ENCODE assay signal across 19 cellular contexts in genomic region chr11:47438721-47439120, GRCh38. TPM values are rescaled to one million over a fixed set of nuclear protein-coding genes. Genes with fewer than 3 reads are reported as not detected.
DNase-seq lines count a peak whose midpoint lies in the region; ATAC-seq, FAIRE-seq and TF ChIP-seq lines count a peak whose summit lies in the region.
"Had no signal": no experiment of that assay in that cellular context is flagged by ENCODE, and none has a peak within 500 bp of the region (broad histone marks: within the 10 kb centered on the region; RNA-seq: fewer than 3 reads in every experiment).

No MANE protein-coding gene starts in this region.

- DNase-seq in H7, result peak; percentile 70
- no peak for DNase-seq in K562 (ENCODE audit: extremely low read depth in 1 of 4, low spot score in 3 of 4)
- DNase-seq in right lobe of liver, result no peak
- DNase-seq in middle frontal gyrus (ENCODE audit: extremely low spot score, low spot score), result no peak
- DNase-seq in retina, result no peak
- no peak for DNase-seq in lower lobe of right lung
- DNase-seq: Calu3; CD8-positive, alpha-beta T cell; DMS79 treated with DMSO at 0.1 percent for 48 hours; HFFc6; IMR-90 had no signal

- no peak overlapping the region for H3K9ac ChIP-seq in K562 (ENCODE audit: insufficient read depth in 1 of 2, low read depth in 2 of 2, low read length in 2 of 2)

- no peak overlapping the region for H3K4me2 ChIP-seq in K562 (ENCODE audit: insufficient read depth, low read length)

- H3K4me3 ChIP-seq in H7 (ENCODE audit: insufficient read depth, low read depth, low read length) (no peak overlapping the region), K562 (no peak overlapping the region), right lobe of liver (no peak overlapping the region), lower lobe of right lung (no peak overlapping the region)
- H3K4me3 ChIP-seq: BLaER1 treated with 17β-estradiol and CSF1 and Interleukin-3, amounts not matched to agents 10 nM and 100 nM; GM12878 had no signal

- H3K9me3 ChIP-seq in K562 (replicated peaks; ENCODE audit: control insufficient read depth, insufficient read depth, low read depth, low read length) (no peaks in the 10 kb centered on the region), right lobe of liver (no peaks in the 10 kb centered on the region), lower lobe of right lung (no peaks in the 10 kb centered on the region)
- H3K9me3 ChIP-seq: BLaER1 treated with 17β-estradiol and CSF1 and Interleukin-3, amounts not matched to agents 10 nM and 100 nM had no signal

- WGBS in K562 (ENCODE audit: insufficient coverage, low coverage, missing lambda C conversion rate), result 80% methylated on average over 17 of the region's 18 CpGs
- 80% methylated on average over 1 of the region's 18 CpGs for WGBS in right lobe of liver (ENCODE audit: insufficient coverage, low coverage, low lambda C conversion rate, missing lambda C conversion rate)

- BruUV-seq in K562 (replicated peaks; lab: Mats Ljungman, UMichigan), result no TSS peak

- no peak for TF ChIP-seq CTCF in K562 (IDR thresholded peaks at IDR 0.05 in 2 of 3, conservative IDR thresholded peaks at IDR 0.05 in 1 of 3; ENCODE audit: insufficient read depth in 2 of 3, low read depth in 1 of 3, low read length in 3 of 3)
- TF ChIP-seq CTCF in right lobe of liver (IDR thresholded peaks at IDR 0.05), result no peak
- no peak for TF ChIP-seq CTCF in lower lobe of right lung (IDR thresholded peaks at IDR 0.05)

- no peak for TF ChIP-seq RAD21 in K562 (CRISPR knock-in tag; conservative IDR thresholded peaks at IDR 0.05 in 1 of 2, IDR thresholded peaks at IDR 0.05 in 1 of 2)

- no peak for TF ChIP-seq EP300 in K562 (IDR thresholded peaks at IDR 0.05; ENCODE audit: low read length)

- H3K9me1 ChIP-seq in K562 (ENCODE audit: control insufficient read depth, insufficient read depth, low read length), result no peaks in the 10 kb centered on the region

- FAIRE-seq in K562 (lab: Jason Lieb, UNC), result no peak
- FAIRE-seq: GM12878, H54 had no signal

- H3K27me3 ChIP-seq in H7 (ENCODE audit: control insufficient read depth, insufficient read depth, low read length), result no peaks in the 10 kb centered on the region
- no peaks in the 10 kb centered on the region for H3K27me3 ChIP-seq in K562 (ENCODE audit: control insufficient read depth in 2 of 2, insufficient read depth in 2 of 2, low read length in 2 of 2)
- no peaks in the 10 kb centered on the region for H3K27me3 ChIP-seq in right lobe of liver
- no peaks in the 10 kb centered on the region for H3K27me3 ChIP-seq in lower lobe of right lung (ENCODE audit: low read depth)
- H3K27me3 ChIP-seq: BLaER1 treated with 17β-estradiol and CSF1 and Interleukin-3, amounts not matched to agents 10 nM and 100 nM had no signal

- POLR2A ChIA-PET in K562 (lab: Yijun Ruan, JAX), result interaction anchor here (0.5 kb wide), 1 partner anchor 437 kb away, joined by 3 read pairs; no protein-coding TSS in a partner anchor

- in situ Hi-C loops in K562 (cut with MboI), result no loop called here

- TF ChIP-seq POLR2A in K562 (conservative IDR thresholded peaks at IDR 0.05), result no peak
- TF ChIP-seq POLR2A in right lobe of liver (IDR thresholded peaks at IDR 0.05), result no peak

- no peaks in the 10 kb centered on the region for H3K79me2 ChIP-seq in K562 (ENCODE audit: control insufficient read depth, insufficient read depth, low read length)

- H3K36me3 ChIP-seq in H7 (replicated peaks; ENCODE audit: control insufficient read depth, insufficient read depth, low read length) (no peaks in the 10 kb centered on the region), K562 (ENCODE audit: control insufficient read depth, insufficient read depth, low read length) (no peaks in the 10 kb centered on the region), right lobe of liver (no peaks in the 10 kb centered on the region), lower lobe of right lung (no peaks in the 10 kb centered on the region)
- H3K36me3 ChIP-seq: BLaER1 treated with 17β-estradiol and CSF1 and Interleukin-3, amounts not matched to agents 10 nM and 100 nM had no signal

- ATAC-seq in K562 (no peak), right lobe of liver (no peak), lower lobe of right lung (no peak)
- ATAC-seq: CD8-positive, alpha-beta T cell; GM12878; HCT116 had no signal

- CTCF ChIA-PET in K562 (lab: Yijun Ruan, JAX; ENCODE audit: low intra/inter-chr PET ratio), result no interaction called here

- H2AFZ ChIP-seq in K562 (ENCODE audit: low read depth, low read length), result no peak overlapping the region

- no peaks in the 10 kb centered on the region for H4K20me1 ChIP-seq in K562 (replicated peaks; ENCODE audit: control insufficient read depth, insufficient read depth, low read length)
- H4K20me1 ChIP-seq: BLaER1 treated with 17β-estradiol and CSF1 and Interleukin-3, amounts not matched to agents 10 nM and 100 nM had no signal

- H3K4me1 ChIP-seq in K562 (replicated peaks in 1 of 2; ENCODE audit: control insufficient read depth in 2 of 2, insufficient read depth in 2 of 2, low read length in 2 of 2), result peaks cover 0 to 9% of the 10 kb centered on the region in 2 experiments; a peak in 2 of 5 replicates
- peaks cover 0 to 39% (median 10%) of the 10 kb centered on the region in 4 donors for H3K4me1 ChIP-seq in right lobe of liver
- H3K4me1 ChIP-seq in lower lobe of right lung, result no peaks in the 10 kb centered on the region

- intact Hi-C loops in K562 (cut with micrococcal nuclease), result no loop called here
- intact Hi-C loops in right lobe of liver (cut with DNase I), result no loop called here
- intact Hi-C loops in lower lobe of right lung (cut with DNase I), result no loop called here

- H3K27ac ChIP-seq in K562 (ENCODE audit: extremely low read depth, low read depth, low read length) (no peak overlapping the region), right lobe of liver (peak overlapping the region in 2 of 3 donors; percentile 92 to 94), lower lobe of right lung (no peak overlapping the region)
- H3K27ac ChIP-seq: HL-60 had no signal

RNA-seq across cellular contexts. Expression of gene RAPSN, which starts 10.2 kb away (rescaled TPM):
- 0.33 and 0.42 TPM in 2 replicates for total RNA-seq in H7 (2014; rRNA removed; shearing (Covaris generic))
- not detected in 2 replicates for total RNA-seq in K562 (2011; cell fraction: chromatin; rRNA removed; ENCODE audit: low replicate concordance)
- not detected in 2 replicates for total RNA-seq in K562 (2011; cell fraction: nucleolus; rRNA removed)
- total RNA-seq in K562 (2011; cell fraction: nucleoplasm; rRNA removed), result not detected in 2 replicates
- not detected in 2 replicates for total RNA-seq in K562 (2014; rRNA removed)
- total RNA-seq in K562 (2014; rRNA removed; fragmentation: Illumina TruSeq; extraction: Trizol), result not detected in 2 replicates
- total RNA-seq in K562 (2015; rRNA removed; fragmentation: Illumina TruSeq; extraction: Trizol), result 0.11 TPM in 1 of 2 replicates, not detected in the other
- total RNA-seq in K562 (2021), result 0.13 TPM in 1 of 2 replicates, not detected in the other
- polyA plus RNA-seq in K562 (2011; rRNA removed), result 0.06 TPM in 1 of 2 replicates, not detected in the other
- 0.04 TPM in 1 of 2 replicates, not detected in the other for polyA plus RNA-seq in K562 (2011; cell fraction: cytosol; rRNA removed)
- polyA plus RNA-seq in K562 (2011; cell fraction: nucleus; rRNA removed), result not detected in 2 replicates
- polyA plus RNA-seq in K562 (2012), result 0.14 TPM in 1 of 2 replicates, not detected in the other
- polyA plus RNA-seq in K562 (2014; fragmentation: Illumina TruSeq; extraction: Trizol), result not detected in 2 replicates
- polyA plus RNA-seq in K562 (2014; fragmentation: Nextera tagmentation; extraction: Ambion mirVana), result not detected
- polyA plus RNA-seq in K562 (2014; rRNA removed), result not detected in 2 replicates
- not detected in 2 replicates for polyA minus RNA-seq in K562 (2011; rRNA and poly(A)+ RNA removed)
- polyA minus RNA-seq in K562 (2011; cell fraction: cytosol; rRNA and poly(A)+ RNA removed), result not detected in 2 replicates
- not detected in 2 replicates for polyA minus RNA-seq in K562 (2011; cell fraction: nucleus; rRNA and poly(A)+ RNA removed)
- total RNA-seq in right lobe of liver, result under 1 TPM in 3 of 6 experiments, not detected in 3; 0.15 to 0.49 (median 0.25) TPM
- total RNA-seq in lower lobe of right lung, result 1.2 TPM
- total RNA-seq: A172, G401, HT1080, IMR-90 had no signal

RNA-seq across cellular contexts. Expression of gene PSMC3, which starts 12.5 kb away (rescaled TPM):
- total RNA-seq in H7 (2014; rRNA removed; shearing (Covaris generic)), result 132 and 162 TPM in 2 replicates
- total RNA-seq in K562 (2011; cell fraction: chromatin; rRNA removed; ENCODE audit: low replicate concordance), result 145 and 204 TPM in 2 replicates
- 116 and 126 TPM in 2 replicates for total RNA-seq in K562 (2011; cell fraction: nucleolus; rRNA removed)
- total RNA-seq in K562 (2011; cell fraction: nucleoplasm; rRNA removed), result 96.6 and 141 TPM in 2 replicates
- total RNA-seq in K562 (2014; rRNA removed), result 222 and 237 TPM in 2 replicates
- 311 and 382 TPM in 2 replicates for total RNA-seq in K562 (2014; rRNA removed; fragmentation: Illumina TruSeq; extraction: Trizol)
- total RNA-seq in K562 (2015; rRNA removed; fragmentation: Illumina TruSeq; extraction: Trizol), result 292 and 301 TPM in 2 replicates
- total RNA-seq in K562 (2021), result 189 and 211 TPM in 2 replicates
- 126 and 240 TPM in 2 replicates for polyA plus RNA-seq in K562 (2011; rRNA removed)
- 134 and 180 TPM in 2 replicates for polyA plus RNA-seq in K562 (2011; cell fraction: cytosol; rRNA removed)
- 72.2 and 75.9 TPM in 2 replicates for polyA plus RNA-seq in K562 (2011; cell fraction: nucleus; rRNA removed)
- polyA plus RNA-seq in K562 (2012), result 229 and 337 TPM in 2 replicates
- 324 and 393 TPM in 2 replicates for polyA plus RNA-seq in K562 (2014; fragmentation: Illumina TruSeq; extraction: Trizol)
- 10 to 100 TPM; 44.3 to 98.5 TPM for polyA plus RNA-seq in K562 (2014; fragmentation: Nextera tagmentation; extraction: Ambion mirVana)
- polyA plus RNA-seq in K562 (2014; rRNA removed), result 262 and 265 TPM in 2 replicates
- 357 and 499 TPM in 2 replicates for polyA minus RNA-seq in K562 (2011; rRNA and poly(A)+ RNA removed)
- polyA minus RNA-seq in K562 (2011; cell fraction: cytosol; rRNA and poly(A)+ RNA removed), result 72.6 and 83.1 TPM in 2 replicates
- 50.2 and 64.0 TPM in 2 replicates for polyA minus RNA-seq in K562 (2011; cell fraction: nucleus; rRNA and poly(A)+ RNA removed)
- 10 to 100 TPM; 52.5 to 98.1 (median 63.3) TPM for total RNA-seq in right lobe of liver
- total RNA-seq in lower lobe of right lung, result 77.1 TPM

RNA-seq across cellular contexts. Expression of gene SLC39A13, which starts 30.3 kb away (rescaled TPM):
- total RNA-seq in H7 (2014; rRNA removed; shearing (Covaris generic)), result 26.7 and 29.0 TPM in 2 replicates
- 14.7 and 58.9 TPM in 2 replicates for total RNA-seq in K562 (2011; cell fraction: chromatin; rRNA removed; ENCODE audit: low replicate concordance)
- 52.1 and 58.4 TPM in 2 replicates for total RNA-seq in K562 (2011; cell fraction: nucleolus; rRNA removed)
- total RNA-seq in K562 (2011; cell fraction: nucleoplasm; rRNA removed), result 29.8 and 30.5 TPM in 2 replicates
- total RNA-seq in K562 (2014; rRNA removed) (9.5 and 14.0 TPM in 2 replicates), K562 (2014; rRNA removed; fragmentation: Illumina TruSeq; extraction: Trizol) (0.61 and 1.3 TPM in 2 replicates), K562 (2015; rRNA removed; fragmentation: Illumina TruSeq; extraction: Trizol) (3.2 TPM in 2 replicates), K562 (2021) (10.9 TPM in 2 replicates), right lobe of liver (10 to 100 TPM in 5 of 6 experiments, 1 to 10 TPM in 1; 9.8 to 21.2 (median 13.1) TPM), lower lobe of right lung (48.0 TPM)
- polyA plus RNA-seq in K562 (2011; rRNA removed) (6.7 and 10.2 TPM in 2 replicates), K562 (2014; fragmentation: Illumina TruSeq; extraction: Trizol) (2.8 and 7.3 TPM in 2 replicates), K562 (2014; fragmentation: Nextera tagmentation; extraction: Ambion mirVana) (under 1 TPM; 0.17 to 0.24 TPM), K562 (2014; rRNA removed) (14.4 and 15.9 TPM in 2 replicates)
- polyA plus RNA-seq in K562 (2011; cell fraction: cytosol; rRNA removed), result 11.1 and 20.7 TPM in 2 replicates
- polyA plus RNA-seq in K562 (2011; cell fraction: nucleus; rRNA removed), result 75.5 and 90.8 TPM in 2 replicates
- polyA plus RNA-seq in K562 (2012), result 7.4 and 23.7 TPM in 2 replicates
- polyA minus RNA-seq in K562 (2011; rRNA and poly(A)+ RNA removed), result 1.3 and 1.6 TPM in 2 replicates
- 3.2 and 7.4 TPM in 2 replicates for polyA minus RNA-seq in K562 (2011; cell fraction: cytosol; rRNA and poly(A)+ RNA removed)
- 10.1 and 12.0 TPM in 2 replicates for polyA minus RNA-seq in K562 (2011; cell fraction: nucleus; rRNA and poly(A)+ RNA removed)

Comparison
In these comparisons a context has a peak if more than half of its experiments do, and no peak if none do; other contexts are left out.
1. H3K27ac ChIP-seq: peak in right lobe of liver (2 of 3); none in K562 (single experiment) and lower lobe of right lung (single experiment).